Comparison of ENCODE assay signal across 1 cellular context in genomic region chr20:17969276-17969883, GRCh38.
A peak's percentile ranks its signal among the peaks of the same experiment; 100 is the strongest.
TF ChIP-seq lines count a peak whose summit lies in the region.

No MANE protein-coding gene starts in this region.

TF ChIP-seq in HepG2, 621 proteins besides CTCF, POLR2A, EP300 and RAD21 (continued from another document and continues in another):
- TF ChIP-seq MLXIP (CRISPR knock-in tag; IDR thresholded peaks at IDR 0.05; ENCODE audit: borderline replicate concordance) (no peak), NPAS2 (CRISPR knock-in tag; IDR thresholded peaks at IDR 0.05; ENCODE audit: borderline replicate concordance) (no peak), ARNT (IDR thresholded peaks at IDR 0.05) (no peak), MEIS1 (CRISPR knock-in tag; IDR thresholded peaks at IDR 0.05; ENCODE audit: borderline replicate concordance) (no peak), NFIC (IDR thresholded peaks at IDR 0.05; ENCODE audit: low read length) (no peak; the same call in 1 of the 2 replicates), STAG1 (CRISPR knock-in tag; IDR thresholded peaks at IDR 0.05) (peak; percentile 13; the same call in 1 of the 2 replicates), ZFP90 (CRISPR knock-in tag; IDR thresholded peaks at IDR 0.05; ENCODE audit: borderline replicate concordance) (no peak; the same call in 1 of the 2 replicates), MTA3 (CRISPR knock-in tag; IDR thresholded peaks at IDR 0.05) (no peak), ZBTB44 (CRISPR knock-in tag; IDR thresholded peaks at IDR 0.05) (no peak), FIP1L1 (IDR thresholded peaks at IDR 0.05; ENCODE audit: borderline replicate concordance, insufficient read depth, low read depth, low read length) (0 out of 2 replicates have a peak, but pooled peaks have one; percentile 17), ZBTB46 (CRISPR knock-in tag; IDR thresholded peaks at IDR 0.05; ENCODE audit: borderline replicate concordance) (no peak), ZNF776 (CRISPR knock-in tag; IDR thresholded peaks at IDR 0.05) (no peak), ZNF816 (CRISPR knock-in tag; IDR thresholded peaks at IDR 0.05; ENCODE audit: borderline replicate concordance) (peak; percentile 92; the same call in 1 of the 2 replicates), RXRB (CRISPR knock-in tag; IDR thresholded peaks at IDR 0.05; ENCODE audit: borderline replicate concordance) (no peak), ZNF614 (CRISPR knock-in tag; IDR thresholded peaks at IDR 0.05; ENCODE audit: borderline replicate concordance) (no peak), HOXA7 (CRISPR knock-in tag; IDR thresholded peaks at IDR 0.05) (no peak), ZNF552 (CRISPR knock-in tag; IDR thresholded peaks at IDR 0.05; ENCODE audit: borderline replicate concordance) (no peak), GFI1 (CRISPR knock-in tag; IDR thresholded peaks at IDR 0.05; ENCODE audit: borderline replicate concordance) (no peak; the same call in 1 of the 2 replicates), ZNF205 (CRISPR knock-in tag; IDR thresholded peaks at IDR 0.05) (no peak), ZNF83 (CRISPR knock-in tag; IDR thresholded peaks at IDR 0.05; ENCODE audit: borderline replicate concordance) (0 out of 2 replicates have a peak, but pooled peaks have one; percentile 24), GATAD2A (CRISPR knock-in tag; IDR thresholded peaks at IDR 0.05) (no peak; the same call in 1 of the 2 replicates), BHLHE40 (IDR thresholded peaks at IDR 0.05; ENCODE audit: low read length) (no peak), ZNF20 (CRISPR knock-in tag; IDR thresholded peaks at IDR 0.05) (peak; percentile 69; the same call in 1 of the 2 replicates), FOXK2 (IDR thresholded peaks at IDR 0.05) (no peak), CENPT (CRISPR knock-in tag; IDR thresholded peaks at IDR 0.05; ENCODE audit: low read depth) (no peak), TERF1 (CRISPR knock-in tag; IDR thresholded peaks at IDR 0.05) (no peak), RBM22 (optimal IDR thresholded peaks at IDR 0.05; ENCODE audit: low read length) (no peak), ZNF512B (CRISPR knock-in tag; IDR thresholded peaks at IDR 0.05; ENCODE audit: borderline replicate concordance) (0 out of 2 replicates have a peak, but pooled peaks have one; percentile 73), AHR (CRISPR knock-in tag; IDR thresholded peaks at IDR 0.05) (no peak), HOXA3 (CRISPR knock-in tag; IDR thresholded peaks at IDR 0.05) (no peak), ZSCAN20 (CRISPR knock-in tag; IDR thresholded peaks at IDR 0.05; ENCODE audit: borderline replicate concordance) (no peak), ZNF615 (CRISPR knock-in tag; IDR thresholded peaks at IDR 0.05; ENCODE audit: borderline replicate concordance) (peak; percentile 96; the same call in 1 of the 2 replicates), ZNF616 (CRISPR knock-in tag; IDR thresholded peaks at IDR 0.05; ENCODE audit: low read depth) (0 out of 2 replicates have a peak, but pooled peaks have one; percentile 48), SATB2 (CRISPR knock-in tag; IDR thresholded peaks at IDR 0.05) (0 out of 2 replicates have a peak, but pooled peaks have one; percentile 5)
- TF ChIP-seq, protein P1, sequence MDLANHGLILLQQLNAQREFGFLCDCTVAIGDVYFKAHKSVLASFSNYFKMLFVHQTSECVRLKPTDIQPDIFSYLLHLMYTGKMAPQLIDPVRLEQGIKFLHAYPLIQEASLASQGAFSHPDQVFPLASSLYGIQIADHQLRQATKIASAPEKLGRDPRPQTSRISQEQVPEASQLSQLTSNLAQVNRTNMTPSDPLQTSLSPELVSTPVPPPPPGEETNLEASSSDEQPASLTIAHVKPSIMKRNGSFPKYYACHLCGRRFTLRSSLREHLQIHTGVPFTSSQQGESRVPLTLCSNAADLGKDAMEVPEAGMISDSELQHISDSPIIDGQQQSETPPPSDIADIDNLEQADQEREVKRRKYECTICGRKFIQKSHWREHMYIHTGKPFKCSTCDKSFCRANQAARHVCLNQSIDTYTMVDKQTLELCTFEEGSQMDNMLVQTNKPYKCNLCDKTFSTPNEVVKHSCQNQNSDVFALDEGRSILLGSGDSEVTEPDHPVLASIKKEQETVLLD (CRISPR knock-in tag; IDR thresholded peaks at IDR 0.05; ENCODE audit: low read depth), result no peak
- TF ChIP-seq, protein P2, sequence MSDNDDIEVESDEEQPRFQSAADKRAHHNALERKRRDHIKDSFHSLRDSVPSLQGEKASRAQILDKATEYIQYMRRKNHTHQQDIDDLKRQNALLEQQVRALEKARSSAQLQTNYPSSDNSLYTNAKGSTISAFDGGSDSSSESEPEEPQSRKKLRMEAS (IDR thresholded peaks at IDR 0.05), result no peak
- TF ChIP-seq, protein P3, sequence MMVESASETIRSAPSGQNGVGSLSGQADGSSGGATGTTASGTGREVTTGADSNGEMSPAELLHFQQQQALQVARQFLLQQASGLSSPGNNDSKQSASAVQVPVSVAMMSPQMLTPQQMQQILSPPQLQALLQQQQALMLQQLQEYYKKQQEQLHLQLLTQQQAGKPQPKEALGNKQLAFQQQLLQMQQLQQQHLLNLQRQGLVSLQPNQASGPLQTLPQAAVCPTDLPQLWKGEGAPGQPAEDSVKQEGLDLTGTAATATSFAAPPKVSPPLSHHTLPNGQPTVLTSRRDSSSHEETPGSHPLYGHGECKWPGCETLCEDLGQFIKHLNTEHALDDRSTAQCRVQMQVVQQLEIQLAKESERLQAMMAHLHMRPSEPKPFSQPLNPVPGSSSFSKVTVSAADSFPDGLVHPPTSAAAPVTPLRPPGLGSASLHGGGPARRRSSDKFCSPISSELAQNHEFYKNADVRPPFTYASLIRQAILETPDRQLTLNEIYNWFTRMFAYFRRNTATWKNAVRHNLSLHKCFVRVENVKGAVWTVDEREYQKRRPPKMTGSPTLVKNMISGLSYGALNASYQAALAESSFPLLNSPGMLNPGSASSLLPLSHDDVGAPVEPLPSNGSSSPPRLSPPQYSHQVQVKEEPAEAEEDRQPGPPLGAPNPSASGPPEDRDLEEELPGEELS (CRISPR knock-in tag; IDR thresholded peaks at IDR 0.05), result no peak
- TF ChIP-seq, protein P4, sequence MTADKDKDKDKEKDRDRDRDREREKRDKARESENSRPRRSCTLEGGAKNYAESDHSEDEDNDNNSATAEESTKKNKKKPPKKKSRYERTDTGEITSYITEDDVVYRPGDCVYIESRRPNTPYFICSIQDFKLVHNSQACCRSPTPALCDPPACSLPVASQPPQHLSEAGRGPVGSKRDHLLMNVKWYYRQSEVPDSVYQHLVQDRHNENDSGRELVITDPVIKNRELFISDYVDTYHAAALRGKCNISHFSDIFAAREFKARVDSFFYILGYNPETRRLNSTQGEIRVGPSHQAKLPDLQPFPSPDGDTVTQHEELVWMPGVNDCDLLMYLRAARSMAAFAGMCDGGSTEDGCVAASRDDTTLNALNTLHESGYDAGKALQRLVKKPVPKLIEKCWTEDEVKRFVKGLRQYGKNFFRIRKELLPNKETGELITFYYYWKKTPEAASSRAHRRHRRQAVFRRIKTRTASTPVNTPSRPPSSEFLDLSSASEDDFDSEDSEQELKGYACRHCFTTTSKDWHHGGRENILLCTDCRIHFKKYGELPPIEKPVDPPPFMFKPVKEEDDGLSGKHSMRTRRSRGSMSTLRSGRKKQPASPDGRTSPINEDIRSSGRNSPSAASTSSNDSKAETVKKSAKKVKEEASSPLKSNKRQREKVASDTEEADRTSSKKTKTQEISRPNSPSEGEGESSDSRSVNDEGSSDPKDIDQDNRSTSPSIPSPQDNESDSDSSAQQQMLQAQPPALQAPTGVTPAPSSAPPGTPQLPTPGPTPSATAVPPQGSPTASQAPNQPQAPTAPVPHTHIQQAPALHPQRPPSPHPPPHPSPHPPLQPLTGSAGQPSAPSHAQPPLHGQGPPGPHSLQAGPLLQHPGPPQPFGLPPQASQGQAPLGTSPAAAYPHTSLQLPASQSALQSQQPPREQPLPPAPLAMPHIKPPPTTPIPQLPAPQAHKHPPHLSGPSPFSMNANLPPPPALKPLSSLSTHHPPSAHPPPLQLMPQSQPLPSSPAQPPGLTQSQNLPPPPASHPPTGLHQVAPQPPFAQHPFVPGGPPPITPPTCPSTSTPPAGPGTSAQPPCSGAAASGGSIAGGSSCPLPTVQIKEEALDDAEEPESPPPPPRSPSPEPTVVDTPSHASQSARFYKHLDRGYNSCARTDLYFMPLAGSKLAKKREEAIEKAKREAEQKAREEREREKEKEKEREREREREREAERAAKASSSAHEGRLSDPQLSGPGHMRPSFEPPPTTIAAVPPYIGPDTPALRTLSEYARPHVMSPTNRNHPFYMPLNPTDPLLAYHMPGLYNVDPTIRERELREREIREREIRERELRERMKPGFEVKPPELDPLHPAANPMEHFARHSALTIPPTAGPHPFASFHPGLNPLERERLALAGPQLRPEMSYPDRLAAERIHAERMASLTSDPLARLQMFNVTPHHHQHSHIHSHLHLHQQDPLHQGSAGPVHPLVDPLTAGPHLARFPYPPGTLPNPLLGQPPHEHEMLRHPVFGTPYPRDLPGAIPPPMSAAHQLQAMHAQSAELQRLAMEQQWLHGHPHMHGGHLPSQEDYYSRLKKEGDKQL (CRISPR knock-in tag; IDR thresholded peaks at IDR 0.05; ENCODE audit: low read depth), result no peak
- TF ChIP-seq, protein P5, sequence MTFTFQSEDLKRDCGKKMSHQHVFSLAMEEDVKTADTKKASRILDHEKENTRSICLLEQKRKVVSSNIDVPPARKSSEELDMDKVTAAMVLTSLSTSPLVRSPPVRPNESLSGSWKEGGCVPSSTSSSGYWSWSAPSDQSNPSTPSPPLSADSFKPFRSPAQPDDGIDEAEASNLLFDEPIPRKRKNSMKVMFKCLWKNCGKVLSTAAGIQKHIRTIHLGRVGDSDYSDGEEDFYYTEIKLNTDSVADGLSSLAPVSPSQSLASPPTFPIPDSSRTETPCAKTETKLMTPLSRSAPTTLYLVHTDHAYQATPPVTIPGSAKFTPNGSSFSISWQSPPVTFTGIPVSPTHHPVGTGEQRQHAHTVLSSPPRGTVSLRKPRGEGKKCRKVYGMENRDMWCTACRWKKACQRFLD (CRISPR knock-in tag; IDR thresholded peaks at IDR 0.05; ENCODE audit: borderline replicate concordance), result 0 out of 2 replicates have a peak, but pooled peaks have one; percentile 15
